ENCODE assay signal across 18 cellular contexts in genomic region chr6:15449001-15449400, GRCh38.
"Had no signal": no experiment of that assay in that cellular context is flagged by ENCODE, and none has a peak within 500 bp of the region (broad histone marks: within the 10 kb centered on the region; RNA-seq: fewer than 3 reads in every experiment).

No MANE protein-coding gene starts in this region.

- H3K27me3 Mint-ChIP-seq: activated CD4-positive, alpha-beta memory T cell treated with anti-CD3 and anti-CD28 coated beads, Interleukin-2, amount 10 ng/mL, durations not matched to agents 7 days and 5 days; activated naive CD4-positive, alpha-beta T cell treated with anti-CD3 and anti-CD28 coated beads, Interleukin-2, amount 10 ng/mL, durations not matched to agents 7 days and 5 days; progenitor cell of endocrine pancreas had no signal

- ATAC-seq: activated T-cell treated with anti-CD3 and anti-CD28 coated beads, Interleukin-2, amount 50 U/mL, for 4 hours; left cardiac atrium had no signal

- H3K27ac ChIP-seq: ascending aorta, coronary artery, thyroid gland had no signal

- H3K4me3 Mint-ChIP-seq: activated CD4-positive, alpha-beta memory T cell treated with anti-CD3 and anti-CD28 coated beads, Interleukin-2, amount 10 ng/mL, durations not matched to agents 7 days and 5 days; activated naive CD4-positive, alpha-beta T cell treated with anti-CD3 and anti-CD28 coated beads, Interleukin-2, amount 10 ng/mL, durations not matched to agents 7 days and 5 days; activated T-cell treated with anti-CD3 and anti-CD28 coated beads, Interleukin-2, amount 50 U/mL, for 4 hours; nephron; T-helper 2 cell treated with Interferon-gamma antibody and Interleukin-4, amounts not matched to agents 5 μg/mL and 100 μg/mL, for 36 hours had no signal

- H3K27ac Mint-ChIP-seq: activated CD4-positive, alpha-beta memory T cell treated with anti-CD3 and anti-CD28 coated beads, Interleukin-2, amount 10 ng/mL, durations not matched to agents 7 days and 5 days; activated naive CD4-positive, alpha-beta T cell treated with anti-CD3 and anti-CD28 coated beads, Interleukin-2, amount 10 ng/mL, durations not matched to agents 7 days and 5 days; progenitor cell of endocrine pancreas; T-helper 2 cell treated with Interferon-gamma antibody and Interleukin-4, amounts not matched to agents 5 μg/mL and 100 μg/mL, for 36 hours had no signal

- H3K4me3 ChIP-seq: ascending aorta, coronary artery, thyroid gland had no signal

- H3K36me3 ChIP-seq: ascending aorta, thyroid gland had no signal

- DNase-seq: activated CD4-positive, alpha-beta memory T cell treated with anti-CD3 and anti-CD28 coated beads, Interleukin-2, amount 10 ng/mL, durations not matched to agents 7 days and 5 days; activated CD4-positive, alpha-beta T cell treated with anti-CD3 and anti-CD28 coated beads for 48 hours; activated CD4-positive, CD25-positive, alpha-beta regulatory T cell; activated naive CD4-positive, alpha-beta T cell treated with anti-CD3 and anti-CD28 coated beads, Interleukin-2, amount 10 ng/mL, durations not matched to agents 7 days and 5 days; activated T-cell treated with anti-CD3 and anti-CD28 coated beads, Interleukin-2, amount 50 U/mL, for 4 hours; effector CD4-positive, alpha-beta T cell; left cardiac atrium; occipital lobe; stimulated activated CD4-positive, alpha-beta T cell treated with anti-CD3 and anti-CD28 coated beads, Interleukin-12 subunit alpha, Interleukin-12 subunit beta, amount 100 ng/mL, for 4 hours; stimulated activated CD4-positive, alpha-beta T cell treated with anti-CD3 and anti-CD28 coated beads, Interleukin-1b, Interleukin-23, amount 100 ng/mL, for 48 hours; stimulated activated CD8-positive, alpha-beta memory T cell treated with anti-CD3 and anti-CD28 coated beads, Interleukin-4, amount 100 ng/mL, for 48 hours; stimulated activated naive CD4-positive, alpha-beta T cell treated with Interleukin-2 at 50 U/mL for 16 hours; thyroid gland had no signal

- H3K9me3 Mint-ChIP-seq: activated CD4-positive, alpha-beta memory T cell treated with anti-CD3 and anti-CD28 coated beads, Interleukin-2, amount 10 ng/mL, durations not matched to agents 7 days and 5 days; activated naive CD4-positive, alpha-beta T cell treated with anti-CD3 and anti-CD28 coated beads, Interleukin-2, amount 10 ng/mL, durations not matched to agents 7 days and 5 days; activated T-cell treated with anti-CD3 and anti-CD28 coated beads, Interleukin-2, amount 50 U/mL, for 4 hours; nephron; T-helper 2 cell treated with Interferon-gamma antibody and Interleukin-4, amounts not matched to agents 5 μg/mL and 100 μg/mL, for 36 hours had no signal

- H3K9me3 ChIP-seq: ascending aorta, thyroid gland had no signal

- H3K27me3 ChIP-seq: ascending aorta, thyroid gland had no signal
